In the genomic region with DNA sequence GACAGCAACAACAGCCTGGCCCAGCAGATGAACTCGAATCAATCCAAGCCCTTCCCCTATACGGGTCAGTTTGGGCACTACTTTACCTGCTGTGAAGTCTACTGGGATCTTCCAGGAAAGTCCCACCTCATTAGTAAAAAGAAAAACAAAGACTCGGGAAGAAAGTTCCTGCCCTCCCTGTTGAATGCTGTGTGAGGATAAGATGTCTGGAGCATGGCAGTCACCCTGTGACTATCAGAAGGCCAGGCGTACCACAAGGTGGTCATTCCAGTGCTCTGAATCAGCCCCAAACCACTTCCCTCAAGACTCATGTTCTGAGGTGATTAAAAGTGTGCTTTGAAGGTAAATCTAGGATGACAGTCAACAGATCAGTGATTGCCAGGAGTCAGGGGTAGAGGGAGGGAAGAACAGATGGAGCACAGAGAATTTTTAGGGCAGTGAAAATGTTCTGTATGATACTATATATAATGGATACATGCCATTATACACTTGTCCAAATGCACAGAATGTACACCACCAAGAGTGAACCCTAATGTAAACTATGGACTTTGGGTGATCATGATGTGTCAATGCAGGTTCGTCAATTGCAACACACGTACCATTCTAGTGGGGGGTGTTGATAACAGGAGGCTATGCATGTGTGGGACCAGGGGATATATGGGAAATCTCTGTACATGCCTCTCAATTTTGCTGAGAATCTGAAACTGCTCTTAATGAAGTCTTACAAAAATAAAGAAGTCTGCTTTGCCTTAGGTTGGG, we compare ENCODE assay signal across 9 cellular contexts. TPM values are rescaled to one million over a fixed set of nuclear protein-coding genes. Genes with fewer than 3 reads are reported as not detected.
A peak's percentile ranks its signal among the peaks of the same experiment; 100 is the strongest.
DNase-seq lines count a peak whose midpoint lies in the region; ATAC-seq and TF ChIP-seq lines count a peak whose summit lies in the region.
"Had no signal": no experiment of that assay in that cellular context is flagged by ENCODE, and none has a peak within 500 bp of the region (broad histone marks: within the 10 kb centered on the region; RNA-seq: fewer than 3 reads in every experiment).

No MANE protein-coding gene starts in this region.

- H3K4me3 ChIP-seq in Panc1 (ENCODE audit: low read depth in 2 of 2, low read length in 2 of 2) (no peak overlapping the region), skeletal muscle satellite cell (ENCODE audit: low read length) (no peak overlapping the region)

- peak overlapping the region; percentile 76 for H3K27ac ChIP-seq in Panc1 (ENCODE audit: low read length)

- intact Hi-C loops in Panc1 (cut with micrococcal nuclease; ENCODE audit: unreplicated experiment): loop anchor here (10.0 kb wide), 1 partner anchor 57 kb away; no protein-coding TSS in a partner anchor

- H3K4me1 ChIP-seq in Panc1 (ENCODE audit: control insufficient read depth, insufficient read depth, low read length) (peaks cover 85% of the 10 kb centered on the region), skeletal muscle satellite cell (ENCODE audit: control insufficient read depth, insufficient read depth, low read length) (peaks cover 65% of the 10 kb centered on the region)

- DNase-seq in EL: peak; percentile 67
- DNase-seq in Panc1 (ENCODE audit: low read depth, low spot score): peak; percentile 60
- DNase-seq in dermis blood vessel endothelial cell: peak; percentile 65
- DNase-seq in HEK293T (ENCODE audit: extremely low spot score): no peak
- no peak for DNase-seq in KG1 (lab: John Stamatoyannopoulos, UW)
- DNase-seq: central memory CD4-positive, alpha-beta T cell; NCI-H1436 treated with DMSO at 0.1 percent for 48 hours had no signal

- POLR2A ChIA-PET in Panc1 (lab: Charles Lee) (no interaction called here), HEK293T (lab: Yijun Ruan, JAX) (interaction anchor here (1.0 kb wide), 1 partner anchor 9 kb away, joined by 3 read pairs; no protein-coding TSS in a partner anchor)

- CTCF ChIA-PET in Panc1 (lab: Charles Lee) (no interaction called here), HEK293T (lab: Yijun Ruan, JAX) (no interaction called here)

- BruUV-seq in Panc1 (replicated peaks; lab: Mats Ljungman, UMichigan): no TSS peak

- no peak overlapping the region for H3K9ac ChIP-seq in skeletal muscle satellite cell (ENCODE audit: low read depth, low read length)

- ATAC-seq in Panc1: 0 out of 2 replicates have a peak, but pooled peaks have one; percentile 44
- ATAC-seq in GM18861 (IDR thresholded peaks at IDR 0.05; ENCODE audit: unreplicated experiment): no peak

- in situ Hi-C loops in Panc1 (cut with HindIII; ENCODE audit: low pct_unique_long_range_greater_than_20kb, low sequenced_read_pairs): no loop called here

- peak overlapping the region; percentile 2 for H3K4me2 ChIP-seq in skeletal muscle satellite cell (ENCODE audit: low read length)

- TF ChIP-seq CTCF in Panc1 (IDR thresholded peaks at IDR 0.05): no peak

- H3K27me3 ChIP-seq in Panc1 (ENCODE audit: control insufficient read depth, insufficient read depth, low read length) (no peaks in the 10 kb centered on the region), skeletal muscle satellite cell (ENCODE audit: control insufficient read depth, insufficient read depth, low read length) (no peaks in the 10 kb centered on the region)

- H3K9me3 ChIP-seq in Panc1 (ENCODE audit: control insufficient read depth, insufficient read depth, low read depth, low read length) (no peaks in the 10 kb centered on the region), skeletal muscle satellite cell (replicated peaks; ENCODE audit: low read length) (no peaks in the 10 kb centered on the region)

- H3K36me3 ChIP-seq in Panc1 (ENCODE audit: control insufficient read depth, insufficient read depth, low read length) (peaks cover 5% of the 10 kb centered on the region; the same call in 1 of the 2 replicates), skeletal muscle satellite cell (ENCODE audit: insufficient read depth, low read length) (peaks cover 40% of the 10 kb centered on the region)

TF ChIP-seq in HEK293T, 16 proteins besides CTCF, POLR2A, EP300 and RAD21:
- no peak for TF ChIP-seq TARDBP (IDR thresholded peaks at IDR 0.05)
- TF ChIP-seq CTBP1 (IDR thresholded peaks at IDR 0.05; ENCODE audit: borderline replicate concordance): no peak
- TF ChIP-seq ARNT (IDR thresholded peaks at IDR 0.05): no peak
- TF ChIP-seq SUZ12 (IDR thresholded peaks at IDR 0.05): no peak
- TF ChIP-seq, protein P1, sequence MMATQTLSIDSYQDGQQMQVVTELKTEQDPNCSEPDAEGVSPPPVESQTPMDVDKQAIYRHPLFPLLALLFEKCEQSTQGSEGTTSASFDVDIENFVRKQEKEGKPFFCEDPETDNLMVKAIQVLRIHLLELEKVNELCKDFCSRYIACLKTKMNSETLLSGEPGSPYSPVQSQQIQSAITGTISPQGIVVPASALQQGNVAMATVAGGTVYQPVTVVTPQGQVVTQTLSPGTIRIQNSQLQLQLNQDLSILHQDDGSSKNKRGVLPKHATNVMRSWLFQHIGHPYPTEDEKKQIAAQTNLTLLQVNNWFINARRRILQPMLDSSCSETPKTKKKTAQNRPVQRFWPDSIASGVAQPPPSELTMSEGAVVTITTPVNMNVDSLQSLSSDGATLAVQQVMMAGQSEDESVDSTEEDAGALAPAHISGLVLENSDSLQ (IDR thresholded peaks at IDR 0.05): no peak
- no peak for TF ChIP-seq L3MBTL2 (conservative IDR thresholded peaks at IDR 0.05)
- no peak for TF ChIP-seq LEF1 (IDR thresholded peaks at IDR 0.05; ENCODE audit: borderline replicate concordance)
- no peak for TF ChIP-seq ZNF384 (IDR thresholded peaks at IDR 0.05)
- TF ChIP-seq FOXM1 (IDR thresholded peaks at IDR 0.05; ENCODE audit: borderline replicate concordance): no peak
- no peak for TF ChIP-seq NFRKB (IDR thresholded peaks at IDR 0.05)
- no peak for TF ChIP-seq BHLHE40 (IDR thresholded peaks at IDR 0.05; ENCODE audit: borderline replicate concordance)
- TF ChIP-seq SP1 (IDR thresholded peaks at IDR 0.05): no peak
- no peak for TF ChIP-seq ELF4 (IDR thresholded peaks at IDR 0.05)
- TF ChIP-seq HDGF (IDR thresholded peaks at IDR 0.05; ENCODE audit: borderline replicate concordance): no peak
- no peak for TF ChIP-seq FOXK2 (IDR thresholded peaks at IDR 0.05)
- TF ChIP-seq FOXA1 (IDR thresholded peaks at IDR 0.05): no peak

RNA-seq across cellular contexts. Expression of a gene that starts 14.7 kb away (rescaled TPM):
- total RNA-seq in Panc1 (2021; ENCODE audit: unreplicated experiment): 695 TPM
- polyA plus RNA-seq in Panc1 (2012; ENCODE audit: insufficient read length): 830 TPM
- 269 and 390 TPM in 2 replicates for total RNA-seq in dermis blood vessel endothelial cell
- 203 and 233 TPM in 2 replicates for total RNA-seq in skeletal muscle satellite cell (2012; rRNA removed)

RNA-seq across cellular contexts. Expression of a gene that starts 49.2 kb away (rescaled TPM):
- total RNA-seq in Panc1 (2021; ENCODE audit: unreplicated experiment) (1.8 TPM), dermis blood vessel endothelial cell (4.6 and 6.0 TPM in 2 replicates)
- 5.5 TPM for polyA plus RNA-seq in Panc1 (2012; ENCODE audit: insufficient read length)
- 0.76 and 1.7 TPM in 2 replicates for total RNA-seq in skeletal muscle satellite cell (2012; rRNA removed)

Comparison
In these comparisons a context has a peak if more than half of its experiments do, and no peak if none do; other contexts are left out.
1. DNase-seq: peak in EL (single experiment), Panc1 (single experiment) and dermis blood vessel endothelial cell (single experiment); none in HEK293T (single experiment) and KG1 (single experiment).